ENCODE assay signal across 25 cellular contexts in the genomic region with DNA sequence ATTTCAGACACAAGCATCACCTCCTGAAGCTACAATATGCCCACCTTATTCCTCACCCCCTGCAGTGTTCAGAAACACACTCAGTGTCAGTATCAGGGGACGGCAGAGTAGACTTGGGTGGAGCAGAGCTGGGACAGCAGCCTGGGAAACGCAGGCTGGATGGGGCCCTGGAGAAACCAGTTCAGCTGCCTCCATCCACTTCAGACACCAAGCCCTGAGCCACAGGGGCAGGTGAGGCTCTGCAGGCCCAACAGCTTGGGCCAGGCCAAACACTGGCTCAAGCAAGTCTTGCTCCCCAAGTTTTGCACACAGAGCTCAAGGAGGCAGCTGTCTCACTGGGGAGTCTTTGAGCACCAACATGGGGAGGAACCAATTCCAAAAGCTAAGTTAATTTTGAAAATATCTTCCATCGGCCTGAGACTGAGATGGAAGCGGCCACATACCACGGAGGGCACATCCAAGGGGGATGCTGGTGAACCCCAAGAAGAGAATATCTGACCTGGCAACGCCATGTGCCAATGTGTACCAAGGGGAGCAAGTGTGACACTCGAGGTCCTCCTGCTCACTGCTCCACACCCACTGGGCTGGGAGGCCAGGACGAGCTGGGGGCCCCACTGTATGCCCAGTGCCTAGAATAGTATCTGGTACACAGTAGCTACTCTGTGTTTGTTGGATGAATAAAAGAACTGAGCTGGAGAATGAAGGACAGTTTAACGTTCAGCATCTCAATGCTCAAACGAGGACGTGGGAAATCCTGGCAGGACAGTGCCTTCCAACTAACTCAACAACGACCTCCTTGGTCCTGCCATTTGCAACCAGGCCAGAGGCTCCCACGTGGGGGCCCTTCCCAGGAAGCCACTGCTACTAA. TPM values are rescaled to one million over a fixed set of nuclear protein-coding genes. Genes with fewer than 3 reads are reported as not detected.
"Had no signal": no experiment of that assay in that cellular context is flagged by ENCODE, and none has a peak within 500 bp of the region (broad histone marks: within the 10 kb centered on the region; RNA-seq: fewer than 3 reads in every experiment).

No MANE protein-coding gene starts in this region.

- ATAC-seq: left lobe of liver; naive thymus-derived CD4-positive, alpha-beta T cell; psoas muscle; right cardiac atrium; stimulated activated memory B cell treated with anti-CD40 and anti-IgM and Interleukin-4, amounts not matched to agents 10 μg/mL and 1 μg/mL and 100 μg/mL, for 72 hours; stimulated activated naive CD8-positive, alpha-beta T cell treated with anti-CD3 and anti-CD28 coated beads, Interleukin-15, Interleukin-2, amounts not matched to agents 100 U/mL and 50 U/mL, for 24 hours had no signal

- H3K4me2 ChIP-seq: neural progenitor cell had no signal

- H3K27me3 ChIP-seq: colonic mucosa, esophagus squamous epithelium, neural progenitor cell, ovary, testis had no signal

- H3K36me3 ChIP-seq: colonic mucosa, esophagus squamous epithelium, neural progenitor cell, ovary, sigmoid colon, tibial artery had no signal

- H3K4me3 ChIP-seq: colonic mucosa, esophagus squamous epithelium, neural progenitor cell, ovary, psoas muscle, sigmoid colon, testis, tibial artery had no signal

- H2AFZ ChIP-seq: neural progenitor cell had no signal

- DNase-seq: colonic mucosa; effector CD8-positive, alpha-beta T cell; esophagus squamous epithelium; foreskin melanocyte; hypothalamus; immature natural killer cell; islet precursor cell; mesendoderm; midbrain; naive thymus-derived CD4-positive, alpha-beta T cell; nucleus accumbens; ovary; psoas muscle; right cardiac atrium; sigmoid colon; stimulated activated CD4-positive, alpha-beta T cell treated with anti-CD3 and anti-CD28 coated beads, Interleukin-4, amount 100 ng/mL, for 4 hours; stimulated activated naive CD8-positive, alpha-beta T cell treated with anti-CD3 and anti-CD28 coated beads, Interleukin-15, Interleukin-2, amounts not matched to agents 100 U/mL and 50 U/mL, for 24 hours; substantia nigra; testis; tibial artery had no signal

- H3K4me1 ChIP-seq: colonic mucosa, neural progenitor cell, psoas muscle, sigmoid colon, testis, tibial artery had no signal

- H3K27ac ChIP-seq: colonic mucosa, epithelial cell of prostate, neural progenitor cell, ovary, psoas muscle, sigmoid colon, testis, tibial artery had no signal

- H3K9me3 ChIP-seq: colonic mucosa, esophagus squamous epithelium, ovary, psoas muscle, sigmoid colon, testis, tibial artery had no signal

RNA-seq across cellular contexts. Expression of a gene that starts 45.6 kb away (rescaled TPM):
- total RNA-seq: naive thymus-derived CD4-positive, alpha-beta T cell; skeletal muscle tissue had no signal
- polyA plus RNA-seq: immature natural killer cell; naive thymus-derived CD4-positive, alpha-beta T cell had no signal
